Comparison of ENCODE assay signal across 20 cellular contexts in genomic region chr18:31679806-31680793, GRCh38. TPM values are rescaled to one million over a fixed set of nuclear protein-coding genes. Genes with fewer than 3 reads are reported as not detected.
DNase-seq lines count a peak whose midpoint lies in the region; ATAC-seq, FAIRE-seq and TF ChIP-seq lines count a peak whose summit lies in the region.
"Had no signal": no experiment of that assay in that cellular context is flagged by ENCODE, and none has a peak within 500 bp of the region (broad histone marks: within the 10 kb centered on the region; RNA-seq: fewer than 3 reads in every experiment).

No MANE protein-coding gene starts in this region.

- H2AFZ ChIP-seq in keratinocyte (ENCODE audit: control insufficient read depth, low read length) = no peak overlapping the region

- peaks cover 35% of the 10 kb centered on the region for H3K4me1 Mint-ChIP-seq in type B pancreatic cell (ENCODE audit: unreplicated experiment)

- no peaks in the 10 kb centered on the region for H3K27me3 Mint-ChIP-seq in type B pancreatic cell

- peak; percentile 20 for FAIRE-seq in keratinocyte (lab: Jason Lieb, UNC)
- FAIRE-seq: A204.1, G401.6, kidney had no signal

- H3K9me3 Mint-ChIP-seq in type B pancreatic cell = no peaks in the 10 kb centered on the region
- H3K9me3 Mint-ChIP-seq: CD8-positive, alpha-beta T cell; nephron had no signal

- H3K9me3 ChIP-seq in right atrium auricular region (no peaks in the 10 kb centered on the region), keratinocyte (ENCODE audit: control insufficient read depth, low read depth, low read length) (no peaks in the 10 kb centered on the region), A673 (ENCODE audit: low read depth, low read length, poor library complexity, severe bottlenecking) (no peaks in the 10 kb centered on the region)
- H3K9me3 ChIP-seq: sigmoid colon had no signal

- no peak overlapping the region for H3K9ac ChIP-seq in keratinocyte (ENCODE audit: control insufficient read depth, extremely low read depth, insufficient read depth, low read length)

- no peaks in the 10 kb centered on the region for H4K20me1 ChIP-seq in keratinocyte (ENCODE audit: control insufficient read depth, extremely low read depth, insufficient read depth, low read length)

- no peaks in the 10 kb centered on the region for H3K9me1 ChIP-seq in keratinocyte (ENCODE audit: control insufficient read depth, extremely low read depth, insufficient read depth, low read length)

- peak overlapping the region; percentile 77 for H3K4me2 ChIP-seq in keratinocyte (ENCODE audit: control insufficient read depth, extremely low read depth, insufficient read depth, low read depth, low read length)

- H3K36me3 ChIP-seq in right atrium auricular region (no peaks in the 10 kb centered on the region), brain microvascular endothelial cell (replicated peaks) (no peaks in the 10 kb centered on the region), keratinocyte (ENCODE audit: control insufficient read depth in 2 of 2, extremely low read depth in 1 of 2, insufficient read depth in 2 of 2, low read length in 2 of 2) (no peaks in the 10 kb centered on the region), A673 (ENCODE audit: insufficient read depth, low read length, poor library complexity, severe bottlenecking) (no peaks in the 10 kb centered on the region)
- H3K36me3 ChIP-seq: sigmoid colon had no signal

- TF ChIP-seq CTCF in right atrium auricular region (IDR thresholded peaks at IDR 0.05) (no peak), brain microvascular endothelial cell (IDR thresholded peaks at IDR 0.05; ENCODE audit: low read depth, low read length, missing control alignments) (no peak), keratinocyte (optimal IDR thresholded peaks at IDR 0.05 in 1 of 3, IDR thresholded peaks at IDR 0.05 in 1 of 3, conservative IDR thresholded peaks at IDR 0.05 in 1 of 3; ENCODE audit: extremely low read depth in 1 of 3, insufficient read depth in 2 of 3, low read length in 3 of 3) (no peak), type B pancreatic cell (conservative IDR thresholded peaks at IDR 0.05) (no peak), A673 (conservative IDR thresholded peaks at IDR 0.05; ENCODE audit: low read depth, low read length) (no peak)

- H3K4me1 ChIP-seq in right atrium auricular region = peaks cover 0 to 30% of the 10 kb centered on the region in 2 donors
- peaks cover 40% of the 10 kb centered on the region for H3K4me1 ChIP-seq in keratinocyte (ENCODE audit: control insufficient read depth, extremely low read depth, insufficient read depth, low read length)
- peaks cover 17% of the 10 kb centered on the region for H3K4me1 ChIP-seq in A673 (ENCODE audit: insufficient read depth, low read length, poor library complexity, severe bottlenecking)

- H3K27me3 ChIP-seq in right atrium auricular region (no peaks in the 10 kb centered on the region), brain microvascular endothelial cell (replicated peaks) (no peaks in the 10 kb centered on the region), keratinocyte (ENCODE audit: control insufficient read depth, extremely low read depth, insufficient read depth, low read length) (no peaks in the 10 kb centered on the region), A673 (replicated peaks; ENCODE audit: insufficient read depth, low read depth, low read length, poor library complexity) (peaks cover 37% of the 10 kb centered on the region)
- H3K27me3 ChIP-seq: sigmoid colon had no signal

- no peak overlapping the region for H3K27ac ChIP-seq in right atrium auricular region
- peak overlapping the region; percentile 74 for H3K27ac ChIP-seq in brain microvascular endothelial cell
- peak overlapping the region; percentile 85 for H3K27ac ChIP-seq in keratinocyte (ENCODE audit: control insufficient read depth, insufficient read depth, low read length)
- no peak overlapping the region for H3K27ac ChIP-seq in A673 (ENCODE audit: low read depth, low read length, poor library complexity, severe bottlenecking)

- peak overlapping the region; percentile 38 for H3K4me3 Mint-ChIP-seq in type B pancreatic cell
- H3K4me3 Mint-ChIP-seq: CD8-positive, alpha-beta T cell; nephron had no signal

- POLR2A ChIA-PET in A673 (lab: Charles Lee; ENCODE audit: low non-redundant PET) = no interaction called here

- peaks cover 15% of the 10 kb centered on the region for H3K79me2 ChIP-seq in keratinocyte (ENCODE audit: control insufficient read depth, insufficient read depth, low read length)

- H3K36me3 Mint-ChIP-seq in type B pancreatic cell = peaks cover 8% of the 10 kb centered on the region
- H3K36me3 Mint-ChIP-seq: CD8-positive, alpha-beta T cell had no signal

- no peak overlapping the region for H3K4me3 ChIP-seq in right atrium auricular region
- H3K4me3 ChIP-seq in brain microvascular endothelial cell (ENCODE audit: low read depth, low read length) = no peak overlapping the region
- H3K4me3 ChIP-seq in keratinocyte (ENCODE audit: control insufficient read depth in 2 of 3, extremely low read depth in 1 of 3, insufficient read depth in 2 of 3, low read depth in 1 of 3, low read length in 3 of 3) = no peak overlapping the region
- no peak overlapping the region for H3K4me3 ChIP-seq in A673 (ENCODE audit: low read depth, low read length, poor library complexity, severe bottlenecking)
- H3K4me3 ChIP-seq: sigmoid colon had no signal

- dilution Hi-C loops in keratinocyte (cut with MboI; ENCODE audit: extremely low pct_ligation_motif_present, low sequenced_read_pairs) = no loop called here

- intact Hi-C loops in Right ventricle myocardium inferior (cut with DNase I) (loop anchor here (5.0 kb wide), 2 partner anchors 48 to 68 kb away; no protein-coding TSS in a partner anchor), A673 (cut with micrococcal nuclease; ENCODE audit: unreplicated experiment) (no loop called here)

- BruUV-seq in A673 (replicated peaks; lab: Mats Ljungman, UMichigan) = no TSS peak

- in situ Hi-C loops in brain microvascular endothelial cell (cut with HindIII; ENCODE audit: low pct_ligation_motif_present, low sequenced_read_pairs) = no loop called here

- CTCF ChIA-PET in A673 (lab: Charles Lee) = no interaction called here

- peak overlapping the region; percentile 70 for H3K27ac Mint-ChIP-seq in type B pancreatic cell
- H3K27ac Mint-ChIP-seq: CD8-positive, alpha-beta T cell; nephron had no signal

- DNase-seq in Right ventricle myocardium inferior (ENCODE audit: missing footprints) = no peak
- no peak for DNase-seq in right atrium auricular region (ENCODE audit: low spot score)
- DNase-seq in brain microvascular endothelial cell = no peak
- no peak for DNase-seq in keratinocyte (ENCODE audit: low read depth, low spot score)
- no peak for DNase-seq in type B pancreatic cell (ENCODE audit: extremely low spot score, unreplicated experiment)
- no peak for DNase-seq in H4 (ENCODE audit: low spot score)
- DNase-seq in A673 (ENCODE audit: low spot score) = no peak
- no peak for DNase-seq in hippocampal formation (lab: John Stamatoyannopoulos, UW)
- DNase-seq: activated effector memory CD4-positive, alpha-beta T cell treated with Interleukin-2 at 50 U/mL for 16 hours; CD8-positive, alpha-beta T cell; effector CD4-positive, alpha-beta T cell; KG1; kidney; NCI-H1694 treated with DMSO at 0.1 percent for 48 hours; NCI-H774; sigmoid colon; stimulated activated naive CD4-positive, alpha-beta T cell had no signal

- ATAC-seq in Right ventricle myocardium inferior = peak; percentile 32
- ATAC-seq: CD8-positive, alpha-beta T cell had no signal

RNA-seq across cellular contexts. Expression of gene B4GALT6, which starts 4.3 kb away (rescaled TPM):
- total RNA-seq in Right ventricle myocardium inferior (9.0 TPM), right atrium auricular region (1 to 10 TPM; 3.4 to 5.6 TPM), type B pancreatic cell (ENCODE audit: low replicate concordance) (35.9 and 47.5 TPM in 2 replicates), A673 (2021) (5.7 and 6.0 TPM in 2 replicates)
- 2.3 to 7.1 TPM (median 5.0 TPM) in 3 replicates for polyA plus RNA-seq in keratinocyte
- 1.0 TPM for polyA plus RNA-seq in keratinocyte (2011; ENCODE audit: low read depth)
- polyA plus RNA-seq in keratinocyte (2011; cell fraction: cytosol; rRNA removed) = 2.0 and 4.2 TPM in 2 replicates
- polyA plus RNA-seq in keratinocyte (2011; cell fraction: nucleus; rRNA removed) = 5.4 and 6.5 TPM in 2 replicates
- polyA plus RNA-seq in keratinocyte (2012; ENCODE audit: low replicate concordance) = 2.1 and 6.6 TPM in 2 replicates
- 2.7 to 6.1 TPM (median 4.9 TPM) in 3 replicates for polyA minus RNA-seq in keratinocyte
- polyA minus RNA-seq in keratinocyte (2011; cell fraction: cytosol; rRNA and poly(A)+ RNA removed) = 3.5 TPM
- 2.2 and 8.3 TPM in 2 replicates for polyA minus RNA-seq in keratinocyte (2011; cell fraction: nucleus; rRNA and poly(A)+ RNA removed)
- 6.7 and 9.6 TPM in 2 replicates for total RNA-seq in H4 (2014; rRNA removed; shearing (Covaris generic))

Comparison
In these comparisons a context has a peak if more than half of its experiments do, and no peak if none do; other contexts are left out.
1. H3K27ac ChIP-seq: peak in brain microvascular endothelial cell (single experiment) and keratinocyte (single experiment); none in right atrium auricular region (0 of 2) and A673 (single experiment).